In the genomic region with DNA sequence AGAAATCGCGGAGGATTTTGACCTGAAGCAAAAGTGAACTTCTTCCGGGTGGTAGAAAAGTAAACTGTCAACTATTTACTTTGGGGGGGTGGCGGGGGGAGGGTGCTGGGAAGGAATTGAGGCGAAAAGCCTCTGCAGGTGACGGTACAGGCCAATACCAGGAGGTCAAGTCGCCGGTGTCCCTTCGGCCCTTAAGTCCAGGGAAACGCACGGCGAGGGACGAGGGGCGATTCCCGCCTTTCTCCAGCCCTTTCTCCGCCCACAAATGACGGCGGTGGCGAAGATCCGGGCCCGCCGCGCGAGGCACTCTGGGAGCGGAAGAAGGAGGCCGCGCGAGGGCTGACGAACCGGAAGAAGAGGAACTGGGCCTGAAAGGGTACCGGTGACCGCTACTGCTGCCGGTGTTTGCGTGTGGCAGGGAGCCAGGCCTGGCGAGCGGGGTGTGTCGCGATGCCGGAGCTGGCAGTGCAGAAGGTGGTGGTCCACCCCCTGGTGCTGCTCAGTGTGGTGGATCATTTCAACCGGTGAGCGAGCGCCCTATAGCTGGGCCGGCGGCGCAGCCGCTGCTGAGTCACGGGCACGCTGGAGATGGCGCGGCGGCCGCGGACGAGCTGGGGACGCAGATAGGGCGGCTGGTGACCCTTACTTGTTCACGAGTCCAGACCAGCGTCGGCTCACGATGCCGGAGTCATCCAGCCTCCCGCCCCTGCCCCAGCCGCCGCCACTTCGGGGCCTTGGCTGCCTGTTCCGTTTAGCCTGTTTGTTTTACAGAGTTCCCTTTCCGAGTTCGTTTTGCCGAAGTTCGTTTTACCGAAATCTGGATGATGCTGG, we compare ENCODE assay signal across 1 cellular context.
A peak's percentile ranks its signal among the peaks of the same experiment; 100 is the strongest.
TF ChIP-seq lines count a peak whose summit lies in the region.

PSMD7 (plus strand) TSS at position 350 of the 831 bp plus-strand sequence; CDS start at position 451, 101 bp downstream.

TF ChIP-seq in HCT116, 20 proteins besides CTCF, POLR2A, EP300 and RAD21 (continued from another document):
- TF ChIP-seq, protein P1, sequence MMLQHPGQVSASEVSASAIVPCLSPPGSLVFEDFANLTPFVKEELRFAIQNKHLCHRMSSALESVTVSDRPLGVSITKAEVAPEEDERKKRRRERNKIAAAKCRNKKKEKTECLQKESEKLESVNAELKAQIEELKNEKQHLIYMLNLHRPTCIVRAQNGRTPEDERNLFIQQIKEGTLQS (IDR thresholded peaks at IDR 0.05), result no peak
- TF ChIP-seq ZNF274 (IDR thresholded peaks at IDR 0.05; ENCODE audit: low read depth, low read length) (no peak), ZFX (IDR thresholded peaks at IDR 0.05) (peak; percentile 96), JUND (IDR thresholded peaks at IDR 0.05) (no peak), EGR1 (IDR thresholded peaks at IDR 0.05; ENCODE audit: low read depth) (no peak), SIN3A (IDR thresholded peaks at IDR 0.05; ENCODE audit: low read depth) (peak; percentile 74), POLR2AphosphoS5 (IDR thresholded peaks at IDR 0.05; ENCODE audit: low read depth, low read length) (peak; percentile 85), MAX (IDR thresholded peaks at IDR 0.05) (peak; percentile 96), ELF1 (IDR thresholded peaks at IDR 0.05; ENCODE audit: borderline replicate concordance, low read depth) (peak; percentile 76), TCF7L2 (IDR thresholded peaks at IDR 0.05; ENCODE audit: borderline replicate concordance, extremely low read depth, insufficient read depth, insufficient read length) (peak; percentile 54), CBX3 (IDR thresholded peaks at IDR 0.05; ENCODE audit: low read depth) (0 out of 2 replicates have a peak, but pooled peaks have one; percentile 61)
- TF ChIP-seq, protein P2, sequence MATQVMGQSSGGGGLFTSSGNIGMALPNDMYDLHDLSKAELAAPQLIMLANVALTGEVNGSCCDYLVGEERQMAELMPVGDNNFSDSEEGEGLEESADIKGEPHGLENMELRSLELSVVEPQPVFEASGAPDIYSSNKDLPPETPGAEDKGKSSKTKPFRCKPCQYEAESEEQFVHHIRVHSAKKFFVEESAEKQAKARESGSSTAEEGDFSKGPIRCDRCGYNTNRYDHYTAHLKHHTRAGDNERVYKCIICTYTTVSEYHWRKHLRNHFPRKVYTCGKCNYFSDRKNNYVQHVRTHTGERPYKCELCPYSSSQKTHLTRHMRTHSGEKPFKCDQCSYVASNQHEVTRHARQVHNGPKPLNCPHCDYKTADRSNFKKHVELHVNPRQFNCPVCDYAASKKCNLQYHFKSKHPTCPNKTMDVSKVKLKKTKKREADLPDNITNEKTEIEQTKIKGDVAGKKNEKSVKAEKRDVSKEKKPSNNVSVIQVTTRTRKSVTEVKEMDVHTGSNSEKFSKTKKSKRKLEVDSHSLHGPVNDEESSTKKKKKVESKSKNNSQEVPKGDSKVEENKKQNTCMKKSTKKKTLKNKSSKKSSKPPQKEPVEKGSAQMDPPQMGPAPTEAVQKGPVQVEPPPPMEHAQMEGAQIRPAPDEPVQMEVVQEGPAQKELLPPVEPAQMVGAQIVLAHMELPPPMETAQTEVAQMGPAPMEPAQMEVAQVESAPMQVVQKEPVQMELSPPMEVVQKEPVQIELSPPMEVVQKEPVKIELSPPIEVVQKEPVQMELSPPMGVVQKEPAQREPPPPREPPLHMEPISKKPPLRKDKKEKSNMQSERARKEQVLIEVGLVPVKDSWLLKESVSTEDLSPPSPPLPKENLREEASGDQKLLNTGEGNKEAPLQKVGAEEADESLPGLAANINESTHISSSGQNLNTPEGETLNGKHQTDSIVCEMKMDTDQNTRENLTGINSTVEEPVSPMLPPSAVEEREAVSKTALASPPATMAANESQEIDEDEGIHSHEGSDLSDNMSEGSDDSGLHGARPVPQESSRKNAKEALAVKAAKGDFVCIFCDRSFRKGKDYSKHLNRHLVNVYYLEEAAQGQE (IDR thresholded peaks at IDR 0.05; ENCODE audit: low read depth), result no peak
